In genomic region chr10:17190602-17191001, GRCh38 we compare ENCODE assay signal across 21 cellular contexts.
"Had no signal": no experiment of that assay in that cellular context is flagged by ENCODE, and none has a peak within 500 bp of the region (broad histone marks: within the 10 kb centered on the region; RNA-seq: fewer than 3 reads in every experiment).

No MANE protein-coding gene starts in this region.

- H3K4me3 Mint-ChIP-seq: naive B cell; stimulated activated memory B cell treated with anti-CD40 and anti-IgM and Interleukin-4, amounts not matched to agents 10 μg/mL and 1 μg/mL and 100 μg/mL, for 72 hours; stimulated activated naive CD8-positive, alpha-beta T cell treated with anti-CD3 and anti-CD28 coated beads, Interleukin-15, Interleukin-2, amounts not matched to agents 100 ng/mL and 50 ng/mL, for 24 hours had no signal

- H3K9me3 Mint-ChIP-seq: naive B cell; stimulated activated memory B cell treated with anti-CD40 and anti-IgM and Interleukin-4, amounts not matched to agents 10 μg/mL and 1 μg/mL and 100 μg/mL, for 72 hours; stimulated activated naive CD8-positive, alpha-beta T cell treated with anti-CD3 and anti-CD28 coated beads, Interleukin-15, Interleukin-2, amounts not matched to agents 100 ng/mL and 50 ng/mL, for 24 hours had no signal

- ATAC-seq: left cardiac atrium; left ventricle myocardium superior; right cardiac atrium; stimulated activated memory B cell treated with anti-CD40 and anti-IgM and Interleukin-4, amounts not matched to agents 10 μg/mL and 1 μg/mL and 100 μg/mL, for 72 hours had no signal

- H3K4me1 ChIP-seq: colonic mucosa, transverse colon had no signal

- H3K9me3 ChIP-seq: colonic mucosa, esophagus squamous epithelium, ovary, transverse colon had no signal

- H3K27ac Mint-ChIP-seq: stimulated activated memory B cell treated with anti-CD40 and anti-IgM and Interleukin-4, amounts not matched to agents 10 μg/mL and 1 μg/mL and 100 μg/mL, for 72 hours; stimulated activated naive CD8-positive, alpha-beta T cell treated with anti-CD3 and anti-CD28 coated beads, Interleukin-15, Interleukin-2, amounts not matched to agents 100 ng/mL and 50 ng/mL, for 24 hours had no signal

- H3K27me3 Mint-ChIP-seq: naive B cell; stimulated activated memory B cell treated with anti-CD40 and anti-IgM and Interleukin-4, amounts not matched to agents 10 μg/mL and 1 μg/mL and 100 μg/mL, for 72 hours; stimulated activated naive CD8-positive, alpha-beta T cell treated with anti-CD3 and anti-CD28 coated beads, Interleukin-15, Interleukin-2, amounts not matched to agents 100 ng/mL and 50 ng/mL, for 24 hours had no signal

- H3K4me3 ChIP-seq: colonic mucosa, esophagus squamous epithelium, hepatocyte, lung, ovary, smooth muscle cell, transverse colon had no signal

- H3K27me3 ChIP-seq: colonic mucosa, esophagus squamous epithelium, hepatocyte, ovary, transverse colon had no signal

- DNase-seq: colonic mucosa; dermis blood vessel endothelial cell; esophagus squamous epithelium; foreskin fibroblast; head of caudate nucleus; kidney; left cardiac atrium; left ventricle myocardium superior; mesendoderm; naive B cell; nucleus accumbens; ovary; right cardiac atrium; stimulated activated CD4-positive, alpha-beta T cell treated with anti-CD3 and anti-CD28 coated beads, Interleukin-2, amount 100 ng/mL, for 48 hours; stimulated activated CD8-positive, alpha-beta memory T cell treated with anti-CD3 and anti-CD28 coated beads, Interleukin-4, amount 100 ng/mL, for 48 hours; transverse colon had no signal

- H3K36me3 ChIP-seq: colonic mucosa, esophagus squamous epithelium, ovary, transverse colon had no signal

- H3K27ac ChIP-seq: colonic mucosa, esophagus squamous epithelium, hepatocyte, ovary, transverse colon had no signal

- H3K4me2 ChIP-seq: hepatocyte, smooth muscle cell had no signal

- H2AFZ ChIP-seq: hepatocyte had no signal
